8 cellular contexts compared by ENCODE assay signal in the genomic region with DNA sequence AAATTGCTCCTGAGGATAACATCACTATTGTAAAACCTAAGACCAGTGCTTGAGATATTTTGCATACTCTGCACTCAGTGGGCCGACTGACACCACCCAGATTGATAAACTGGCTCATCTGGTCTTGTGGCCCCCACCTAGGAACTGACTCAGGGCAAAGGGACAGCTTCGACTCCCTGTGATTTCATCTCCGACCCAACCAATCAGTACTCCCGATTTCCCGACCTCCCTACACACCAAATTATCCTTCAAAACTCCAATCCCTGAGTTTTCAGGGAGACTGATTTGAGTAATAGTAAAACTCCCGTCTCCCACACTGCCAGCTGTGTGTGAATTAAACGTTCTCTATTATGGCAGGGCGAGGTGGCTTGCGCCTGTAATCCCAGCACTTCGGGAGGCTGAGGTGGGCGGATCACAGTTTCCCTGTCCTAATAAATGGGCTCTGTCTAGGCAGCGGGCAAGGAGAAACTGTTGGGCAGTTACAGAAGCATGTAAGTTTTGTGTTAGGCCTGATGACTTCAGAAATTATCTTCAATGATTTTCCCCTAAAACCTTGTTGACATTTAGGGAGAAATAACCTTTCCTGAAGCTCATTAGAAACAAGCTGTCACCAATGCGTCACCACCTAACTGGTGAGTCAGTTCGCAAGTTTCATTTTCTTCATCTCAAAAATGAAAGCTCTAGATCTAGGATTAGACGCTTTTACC. TPM values are rescaled to one million over a fixed set of nuclear protein-coding genes. Genes with fewer than 3 reads are reported as not detected.
DNase-seq lines count a peak whose midpoint lies in the region; ATAC-seq and TF ChIP-seq lines count a peak whose summit lies in the region.

No MANE protein-coding gene starts in this region.

- peak overlapping the region; percentile 78 for H3K4me3 Mint-ChIP-seq in nephron progenitor cell

- H3K4me1 Mint-ChIP-seq in nephron progenitor cell, result peaks cover 79% of the 10 kb centered on the region

- intact Hi-C loops in dorsolateral prefrontal cortex (cut with DNase I), result loop anchor here in 1 of 2 donors (5.0 to 10.0 kb wide), 2 partner anchors 145 to 268 kb away; a partner anchor contains a TSS

- peak; percentile 11 for TF ChIP-seq POLR2A in GM10847 (IDR thresholded peaks at IDR 0.05; ENCODE audit: extremely low read depth, insufficient read length)

- peak overlapping the region in 4 of 59 donors; percentile 5 to 24 (median 13) for H3K4me3 ChIP-seq in dorsolateral prefrontal cortex

- DNase-seq in RWPE1 (ENCODE audit: low spot score) (no peak), dorsolateral prefrontal cortex (no peak), nephron progenitor cell (no peak), T-helper 9 cell (no peak), HuH-7.5 (ENCODE audit: low spot score) (no peak)

- peaks cover 11% of the 10 kb centered on the region for H3K27me3 Mint-ChIP-seq in nephron progenitor cell (ENCODE audit: low read depth, poor library complexity)

- H3K27ac Mint-ChIP-seq in nephron progenitor cell, result peak overlapping the region; percentile 90

- H3K36me3 Mint-ChIP-seq in nephron progenitor cell (ENCODE audit: low read depth), result no peaks in the 10 kb centered on the region

- CTCF ChIA-PET in RWPE1 (lab: Yijun Ruan, JAX), result interaction anchor here (0.5 to 1.2 kb wide), 4 partner anchors 13 to 140 kb away, joined by 3 to 8 read pairs (median 5); no protein-coding TSS in a partner anchor

- TF ChIP-seq CTCF in RWPE1 (conservative IDR thresholded peaks at IDR 0.05; ENCODE audit: low read depth) (no peak), dorsolateral prefrontal cortex (IDR thresholded peaks at IDR 0.05 in 54 of 56, conservative IDR thresholded peaks at IDR 0.05 in 2 of 56; ENCODE audit: low read depth in 1 of 56, partially characterized antibody in 56 of 56) (no peak), nephron progenitor cell (IDR thresholded peaks at IDR 0.05) (no peak)

- peaks cover 3% of the 10 kb centered on the region for H3K9me3 Mint-ChIP-seq in nephron progenitor cell

- no peaks in the 10 kb centered on the region for H3K27me3 ChIP-seq in dorsolateral prefrontal cortex

- POLR2A ChIA-PET in RWPE1 (lab: Yijun Ruan, JAX; ENCODE audit: low non-redundant PET), result no interaction called here

- no peak for ATAC-seq in GM19463 (IDR thresholded peaks at IDR 0.05; ENCODE audit: unreplicated experiment)
- ATAC-seq in HG02938 (IDR thresholded peaks at IDR 0.05; ENCODE audit: unreplicated experiment), result no peak

- H3K27ac ChIP-seq in RWPE1 (peak overlapping the region; percentile 97), dorsolateral prefrontal cortex (peak overlapping the region; percentile 97 to 100 (median 100))

RNA-seq across cellular contexts. Expression of a gene that starts 5.3 kb away (rescaled TPM):
- total RNA-seq in dorsolateral prefrontal cortex, result 1,000 to 10,000 TPM in 109 of 120 experiments, 100 to 1,000 TPM in 11; 835 to 2,453 (median 1,204) TPM

RNA-seq across cellular contexts. Expression of a gene that starts 56.1 kb away (rescaled TPM):
- total RNA-seq in dorsolateral prefrontal cortex, result 100 to 1,000 TPM in 1 of 120 experiments, 10 to 100 TPM in 119; 33.4 to 110 (median 54.7) TPM
